8 cellular contexts compared by ENCODE assay signal in genomic region chr17:47776330-47777197, GRCh38. TPM values are rescaled to one million over a fixed set of nuclear protein-coding genes. Genes with fewer than 3 reads are reported as not detected.
A peak's percentile ranks its signal among the peaks of the same experiment; 100 is the strongest.
DNase-seq lines count a peak whose midpoint lies in the region; ATAC-seq and TF ChIP-seq lines count a peak whose summit lies in the region.

No MANE protein-coding gene starts in this region.

- no peaks in the 10 kb centered on the region for H3K36me3 Mint-ChIP-seq in CD4-positive, alpha-beta memory T cell

- H3K36me3 ChIP-seq in CD4-positive, alpha-beta memory T cell (ENCODE audit: insufficient read depth, low read length) = no peaks in the 10 kb centered on the region

- H3K27me3 Mint-ChIP-seq in CD4-positive, alpha-beta memory T cell = peaks cover 33 to 35% of the 10 kb centered on the region in 2 donors

- H3K27ac ChIP-seq in CD4-positive, alpha-beta memory T cell (ENCODE audit: low read depth, low read length) = no peak overlapping the region

- intact Hi-C loops in CD4-positive, alpha-beta memory T cell (cut with micrococcal nuclease) = loop anchor here (1.0 to 2.0 kb wide), 7 partner anchors 14 to 842 kb away; partner anchors contain the start of genes SCRN2 and TBX21

- no peak overlapping the region for H3K27ac Mint-ChIP-seq in CD4-positive, alpha-beta memory T cell

- no peak for ATAC-seq in HG03571 (IDR thresholded peaks at IDR 0.05; ENCODE audit: unreplicated experiment)
- no peak for ATAC-seq in HG03469 (IDR thresholded peaks at IDR 0.05; ENCODE audit: unreplicated experiment)

- no peaks in the 10 kb centered on the region for H3K4me1 ChIP-seq in CD4-positive, alpha-beta memory T cell (ENCODE audit: insufficient read depth, low read length)

- peaks cover 23% of the 10 kb centered on the region for H3K27me3 ChIP-seq in CD4-positive, alpha-beta memory T cell (ENCODE audit: insufficient read depth, low read length)

- peaks cover 0 to 15% (median 0%) of the 10 kb centered on the region in 8 donors for H3K9me3 Mint-ChIP-seq in CD4-positive, alpha-beta memory T cell

- POLR2A ChIA-PET in CD4-positive, alpha-beta memory T cell (lab: Charles Lee; ENCODE audit: partially characterized antibody) = no interaction called here

- peak; percentile 42 for TF ChIP-seq CTCF in GM20000 (IDR thresholded peaks at IDR 0.05; ENCODE audit: extremely low read depth, missing control alignments)

- peaks cover 0 to 5% (median 3%) of the 10 kb centered on the region in 4 donors for H3K4me1 Mint-ChIP-seq in CD4-positive, alpha-beta memory T cell

- peak; percentile 46 to 56 (median 48) for DNase-seq in CD4-positive, alpha-beta memory T cell
- peak; percentile 82 for DNase-seq in GM20000 (ENCODE audit: low spot score)
- peak; percentile 68 for DNase-seq in NCI-H69 (lab: John Stamatoyannopoulos, UW)
- DNase-seq in activated T-cell treated with anti-CD3 and anti-CD28 coated beads, Interleukin-2, amount 50 U/mL, for 48 hours = peak; percentile 26 to 46
- DNase-seq in glomerular endothelial cell (ENCODE audit: extremely low read depth, low read depth, low spot score) = peak; percentile 33
- peak; percentile 40 for DNase-seq in stimulated activated CD4-positive, alpha-beta T cell treated with anti-CD3 and anti-CD28 coated beads, Interleukin-1b, Interleukin-23, amount 100 ng/mL, for 48 hours

- CTCF ChIA-PET in CD4-positive, alpha-beta memory T cell (lab: Charles Lee; ENCODE audit: partially characterized antibody) = interaction anchor here (0.9 to 2.8 kb wide), 5 partner anchors 8 to 77 kb away, joined by 3 to 10 read pairs (median 4); partner anchors contain the start of gene TBX21

- no peak overlapping the region for H3K4me3 ChIP-seq in CD4-positive, alpha-beta memory T cell (ENCODE audit: low read length in 2 of 2)

- H3K9me3 ChIP-seq in CD4-positive, alpha-beta memory T cell (ENCODE audit: control insufficient read depth in 1 of 2, low read length in 2 of 2) = no peaks in the 10 kb centered on the region

- H3K4me3 Mint-ChIP-seq in CD4-positive, alpha-beta memory T cell = no peak overlapping the region

RNA-seq across cellular contexts. Expression of gene TBX21, which starts 43.5 kb away (rescaled TPM):
- total RNA-seq in CD4-positive, alpha-beta memory T cell = 10 to 100 TPM; 15.8 to 17.9 TPM
- polyA plus RNA-seq in CD4-positive, alpha-beta memory T cell = 10 to 100 TPM in 1 of 2 donors, 1 to 10 TPM in 1; 6.8 to 11.5 TPM
- not detected in 2 replicates for total RNA-seq in glomerular endothelial cell

RNA-seq across cellular contexts. Expression of gene OSBPL7, which starts 45.0 kb away (rescaled TPM):
- 10 to 100 TPM; 46.5 to 50.4 TPM for total RNA-seq in CD4-positive, alpha-beta memory T cell
- polyA plus RNA-seq in CD4-positive, alpha-beta memory T cell = 1 to 10 TPM; 1.6 to 7.9 TPM
- 11.1 and 14.4 TPM in 2 replicates for total RNA-seq in glomerular endothelial cell

RNA-seq across cellular contexts. Expression of gene MRPL10, which starts 54.8 kb away (rescaled TPM):
- total RNA-seq in CD4-positive, alpha-beta memory T cell = 10 to 100 TPM; 39.6 to 41.4 TPM
- 10 to 100 TPM; 45.9 to 69.6 TPM for polyA plus RNA-seq in CD4-positive, alpha-beta memory T cell
- total RNA-seq in glomerular endothelial cell = 29.8 and 50.5 TPM in 2 replicates

RNA-seq across cellular contexts. Expression of gene LRRC46, which starts 54.9 kb away (rescaled TPM):
- under 1 TPM; 0.23 to 0.69 TPM for total RNA-seq in CD4-positive, alpha-beta memory T cell
- polyA plus RNA-seq in CD4-positive, alpha-beta memory T cell = not detected
- total RNA-seq in glomerular endothelial cell = 0.24 TPM in 1 of 2 replicates, not detected in the other

Comparison
In these comparisons a context has a peak if more than half of its experiments do, and no peak if none do; other contexts are left out.
1. RNA of gene TBX21, which starts 43.5 kb away (total RNA-seq): 15.8 to 17.9 TPM in CD4-positive, alpha-beta memory T cell; not detected in glomerular endothelial cell; every median in the first group is over 10 times any median in the second.
2. Peak in every context shown above with its lines, with median percentiles within 50 percentile points of each other: DNase-seq.